In the genomic region with DNA sequence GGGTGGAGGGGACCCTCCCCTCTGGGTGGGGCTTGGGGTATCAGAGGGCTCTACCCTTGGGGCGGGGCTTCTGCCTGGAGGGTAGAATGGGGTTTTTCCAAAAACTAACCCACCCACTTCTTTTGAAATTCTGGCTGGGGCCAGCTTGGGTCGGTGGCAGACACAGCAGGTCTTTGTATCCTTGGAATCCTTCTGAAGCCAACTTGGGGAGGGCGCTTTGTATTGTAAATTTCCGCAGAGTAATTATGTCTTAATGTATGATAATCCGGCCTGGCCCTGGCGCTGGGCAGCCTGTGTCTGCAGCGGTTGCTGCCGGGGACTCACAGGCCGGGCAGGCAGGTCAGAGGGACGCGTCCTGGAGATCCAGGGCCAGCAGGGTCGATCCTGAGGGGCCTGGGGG, we compare ENCODE assay signal across 17 cellular contexts. TPM values are rescaled to one million over a fixed set of nuclear protein-coding genes. Genes with fewer than 3 reads are reported as not detected.
A peak's percentile ranks its signal among the peaks of the same experiment; 100 is the strongest.
DNase-seq lines count a peak whose midpoint lies in the region; ATAC-seq and TF ChIP-seq lines count a peak whose summit lies in the region.
"Had no signal": no experiment of that assay in that cellular context is flagged by ENCODE, and none has a peak within 500 bp of the region (broad histone marks: within the 10 kb centered on the region; RNA-seq: fewer than 3 reads in every experiment).

No MANE protein-coding gene starts in this region.

- H3K4me1 ChIP-seq in endodermal cell (ENCODE audit: control insufficient read depth, insufficient read depth, low read length) (peaks cover 24% of the 10 kb centered on the region), gastrocnemius medialis (peaks cover 13 to 33% of the 10 kb centered on the region in 2 donors)

- H3K27ac ChIP-seq in endodermal cell (ENCODE audit: low read depth, low read length) (peak overlapping the region; percentile 88), gastrocnemius medialis (no peak overlapping the region)

- intact Hi-C loops in natural killer cell (cut with micrococcal nuclease) (no loop called here), gastrocnemius medialis (cut with DNase I; ENCODE audit: low total_unique reads) (no loop called here)

- H3K4me1 Mint-ChIP-seq in endodermal cell (peaks cover 68% of the 10 kb centered on the region), natural killer cell (peaks cover 93 to 95% of the 10 kb centered on the region in 2 donors)

- DNase-seq in NCI-H748 (lab: John Stamatoyannopoulos, UW; ENCODE audit: unreplicated experiment) (peak; percentile 30), NCI-H748 treated with DMSO at 0.1 percent for 48 hours (lab: John Stamatoyannopoulos, UW) (no peak), endodermal cell (peak; percentile 82), natural killer cell (no peak), gastrocnemius medialis (no peak)
- DNase-seq: 8988T; activated CD4-positive, alpha-beta T cell treated with anti-CD3 and anti-CD28 coated beads, Interleukin-2, amount 50 U/mL, for 1 hour; adrenal gland; CD4-positive, alpha-beta T cell; cortex of kidney; midbrain; posterior cingulate gyrus; SIG-M5; T1000 had no signal

- H3K4me3 ChIP-seq in endodermal cell (ENCODE audit: low read length) (no peak overlapping the region), gastrocnemius medialis (no peak overlapping the region)
- H3K4me3 ChIP-seq: adrenal gland had no signal

- WGBS in endodermal cell (ENCODE audit: insufficient coverage in 1 of 2, insufficient read length in 1 of 2), 2 experiments, result 30% methylated on average over 7 to 11 of the region's 12 CpGs

- H3K27ac Mint-ChIP-seq in endodermal cell (peak overlapping the region; percentile 64), natural killer cell (peak overlapping the region; percentile 75 to 85)
- H3K27ac Mint-ChIP-seq: CD4-positive, alpha-beta T cell had no signal

- H3K36me3 ChIP-seq in endodermal cell (ENCODE audit: control insufficient read depth, insufficient read depth, low read length) (no peaks in the 10 kb centered on the region), gastrocnemius medialis (no peaks in the 10 kb centered on the region)
- H3K36me3 ChIP-seq: adrenal gland had no signal

- no peaks in the 10 kb centered on the region for H3K36me3 Mint-ChIP-seq in endodermal cell (ENCODE audit: low read depth)
- H3K36me3 Mint-ChIP-seq in natural killer cell, result no peaks in the 10 kb centered on the region

- H3K4me3 Mint-ChIP-seq in endodermal cell (peak overlapping the region; percentile 24), natural killer cell (peak overlapping the region; percentile 42)
- H3K4me3 Mint-ChIP-seq: CD4-positive, alpha-beta T cell had no signal

- H3K9me3 Mint-ChIP-seq in endodermal cell (no peaks in the 10 kb centered on the region), natural killer cell (no peaks in the 10 kb centered on the region)
- H3K9me3 Mint-ChIP-seq: CD4-positive, alpha-beta T cell had no signal

- in situ Hi-C loops in gastrocnemius medialis (cut with MboI; ENCODE audit: low sequenced_read_pairs in 4 of 4), result no loop called here

- no peak overlapping the region for H3K9ac ChIP-seq in endodermal cell (ENCODE audit: extremely low read depth, low read length, poor library complexity, severe bottlenecking)

- H3K9me3 ChIP-seq in endodermal cell (ENCODE audit: control insufficient read depth, low read length) (no peaks in the 10 kb centered on the region), gastrocnemius medialis (no peaks in the 10 kb centered on the region)
- H3K9me3 ChIP-seq: adrenal gland had no signal

- no peak for TF ChIP-seq POLR2A in gastrocnemius medialis (IDR thresholded peaks at IDR 0.05)

- TF ChIP-seq CTCF in endodermal cell (conservative IDR thresholded peaks at IDR 0.05) (no peak), natural killer cell (IDR thresholded peaks at IDR 0.05) (no peak), gastrocnemius medialis (IDR thresholded peaks at IDR 0.05 in 4 of 5, conservative IDR thresholded peaks at IDR 0.05 in 1 of 5) (no peak)

- ATAC-seq in natural killer cell (no peak), HG03442 (IDR thresholded peaks at IDR 0.05; ENCODE audit: unreplicated experiment) (no peak), gastrocnemius medialis (no peak), GM21528 (IDR thresholded peaks at IDR 0.05; ENCODE audit: low FRiP score, unreplicated experiment) (no peak), HG02623 (IDR thresholded peaks at IDR 0.05; ENCODE audit: unreplicated experiment) (no peak)

- peaks cover 37% of the 10 kb centered on the region for H3K27me3 Mint-ChIP-seq in endodermal cell (ENCODE audit: insufficient read depth)
- H3K27me3 Mint-ChIP-seq in natural killer cell (ENCODE audit: low read depth in 2 of 2), result no peaks in the 10 kb centered on the region
- H3K27me3 Mint-ChIP-seq: CD4-positive, alpha-beta T cell had no signal

- H3K27me3 ChIP-seq in endodermal cell (ENCODE audit: control insufficient read depth, insufficient read depth, low read length, poor library complexity, severe bottlenecking), result peaks cover 3% of the 10 kb centered on the region
- H3K27me3 ChIP-seq in gastrocnemius medialis, result no peaks in the 10 kb centered on the region
- H3K27me3 ChIP-seq: adrenal gland had no signal

RNA-seq across cellular contexts. Expression of a gene that starts 33.9 kb away (rescaled TPM):
- total RNA-seq in endodermal cell, result 100 to 1,000 TPM; 108 to 128 TPM
- 55.0 TPM for polyA plus RNA-seq in endodermal cell (2013, experiment 1 of 2)
- 54.2 TPM for polyA plus RNA-seq in endodermal cell (2013, experiment 2 of 2)
- total RNA-seq in natural killer cell, result 100 to 1,000 TPM; 232 to 277 (median 233) TPM
- 10 to 100 TPM; 45.1 to 89.3 (median 71.3) TPM for total RNA-seq in gastrocnemius medialis

Comparison
In these comparisons a context has a peak if more than half of its experiments do, and no peak if none do; other contexts are left out.
1. DNase-seq: peak in NCI-H748 (single experiment) and endodermal cell (single experiment); none in NCI-H748 treated with DMSO at 0.1 percent for 48 hours (single experiment), natural killer cell (single experiment) and gastrocnemius medialis (0 of 2).